Comparison of ENCODE assay signal across 8 cellular contexts in the genomic region with DNA sequence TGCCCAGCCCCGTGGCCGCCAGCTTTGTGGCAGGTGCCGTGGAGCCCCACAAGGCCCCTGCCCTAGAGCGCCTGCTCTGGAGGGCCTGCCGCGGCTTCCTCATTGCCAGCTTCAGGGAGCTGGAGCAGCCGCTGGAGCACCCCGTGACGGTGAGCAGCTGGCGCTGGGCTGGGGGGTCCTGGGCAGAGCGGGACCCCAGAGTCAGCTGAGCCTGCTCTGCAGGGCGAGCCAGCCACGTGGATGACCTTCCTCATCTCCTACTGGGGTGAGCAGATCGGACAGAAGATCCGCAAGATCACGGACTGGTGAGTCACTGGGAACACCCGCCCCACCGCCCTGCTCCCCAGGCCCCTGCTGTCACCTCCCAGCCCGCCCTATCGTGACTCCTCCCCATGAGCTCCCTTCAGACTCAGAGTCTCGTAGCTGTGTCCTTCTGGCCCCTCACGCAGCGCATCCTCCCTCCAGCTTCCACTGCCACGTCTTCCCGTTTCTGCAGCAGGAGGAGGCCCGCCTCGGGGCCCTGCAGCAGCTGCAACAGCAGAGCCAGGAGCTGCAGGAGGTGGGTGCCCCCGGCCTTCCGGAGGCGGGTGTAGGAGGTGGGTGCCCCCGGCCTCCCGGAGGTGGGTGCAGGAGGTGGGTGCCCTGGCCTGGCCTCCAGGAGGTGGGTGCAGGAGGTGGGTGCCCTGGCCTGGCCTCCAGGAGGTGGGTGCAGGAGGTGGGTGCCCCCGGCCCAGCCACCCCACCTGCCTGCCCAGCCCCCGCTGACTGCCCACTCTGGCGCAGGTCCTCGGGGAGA. TPM values are rescaled to one million over a fixed set of nuclear protein-coding genes. Genes with fewer than 3 reads are reported as not detected.
DNase-seq lines count a peak whose midpoint lies in the region; ATAC-seq and TF ChIP-seq lines count a peak whose summit lies in the region.
"Had no signal": no experiment of that assay in that cellular context is flagged by ENCODE, and none has a peak within 500 bp of the region (broad histone marks: within the 10 kb centered on the region; RNA-seq: fewer than 3 reads in every experiment).

No MANE protein-coding gene starts in this region.

- H3K36me3 ChIP-seq in esophagus squamous epithelium, result peaks cover 12 to 68% (median 28%) of the 10 kb centered on the region in 3 donors

- no peak overlapping the region for H3K4me3 ChIP-seq in esophagus squamous epithelium

- no peak for TF ChIP-seq CTCF in esophagus squamous epithelium (IDR thresholded peaks at IDR 0.05)
- TF ChIP-seq CTCF in GM13976 (IDR thresholded peaks at IDR 0.05; ENCODE audit: borderline replicate concordance, control extremely low read depth, extremely low read depth, insufficient read depth, missing control alignments), result no peak

- peaks cover 25 to 66% (median 41%) of the 10 kb centered on the region in 3 donors for H3K4me1 ChIP-seq in esophagus squamous epithelium

- no peak for TF ChIP-seq POLR2A in esophagus squamous epithelium (IDR thresholded peaks at IDR 0.05)

- no peak for ATAC-seq in GM19463 (IDR thresholded peaks at IDR 0.05; ENCODE audit: unreplicated experiment)
- ATAC-seq: stimulated activated naive CD8-positive, alpha-beta T cell treated with anti-CD3 and anti-CD28 coated beads, Interleukin-15, amount 100 ng/mL, for 72 hours had no signal

- H3K27ac ChIP-seq in esophagus squamous epithelium, result peak overlapping the region in 3 of 4 donors; percentile 45 to 52 (median 47)

- in situ Hi-C loops in GM13976 (cut with MboI; ENCODE audit: low sequenced_read_pairs, unreplicated experiment), result no loop called here

- H3K9me3 ChIP-seq in esophagus squamous epithelium, result no peaks in the 10 kb centered on the region

- H3K27me3 ChIP-seq in esophagus squamous epithelium, result no peaks in the 10 kb centered on the region

- intact Hi-C loops in esophagus squamous epithelium (cut with DNase I), result no loop called here

- WGBS in esophagus squamous epithelium, 2 donors, result no CpG with 5 or more reads among the region's 36 CpGs

- DNase-seq in AG08395 (ENCODE audit: low spot score), result peak; percentile 76
- peak; percentile 57 for DNase-seq in NCI-H1092 treated with DMSO at 0.1 percent for 48 hours (lab: John Stamatoyannopoulos, UW)
- DNase-seq in esophagus squamous epithelium (lab: John Stamatoyannopoulos, UW), result no peak
- no peak for DNase-seq in GM13976 (ENCODE audit: low spot score)
- no peak for DNase-seq in C1 segment of cervical spinal cord (lab: John Stamatoyannopoulos, UW)
- DNase-seq: stimulated activated naive CD8-positive, alpha-beta T cell treated with anti-CD3 and anti-CD28 coated beads, Interleukin-15, amount 100 ng/mL, for 72 hours; T-helper 1 cell had no signal

RNA-seq across cellular contexts. Expression of a gene that starts 4.7 kb away (rescaled TPM):
- 10 to 100 TPM; 46.6 to 70.5 (median 63.5) TPM for total RNA-seq in esophagus squamous epithelium

RNA-seq across cellular contexts. Expression of a gene that starts 13.1 kb away (rescaled TPM):
- total RNA-seq in esophagus squamous epithelium, result 100 to 1,000 TPM; 112 to 192 (median 135) TPM

RNA-seq across cellular contexts. Expression of a gene that starts 33.4 kb away (rescaled TPM):
- 10 to 100 TPM in 2 of 4 donors, 1 to 10 TPM in 2; 1.6 to 15.7 (median 8.0) TPM for total RNA-seq in esophagus squamous epithelium

RNA-seq across cellular contexts. Expression of a gene that starts 39.6 kb away (rescaled TPM):
- 10 to 100 TPM; 13.5 to 38.0 (median 31.5) TPM for total RNA-seq in esophagus squamous epithelium

Comparison
In these comparisons a context has a peak if more than half of its experiments do, and no peak if none do; other contexts are left out.
1. DNase-seq: peak in AG08395 (single experiment) and NCI-H1092 treated with DMSO at 0.1 percent for 48 hours (single experiment); none in esophagus squamous epithelium (single experiment), GM13976 (single experiment) and C1 segment of cervical spinal cord (0 of 14).